Comparison of ENCODE assay signal across 10 cellular contexts in genomic region chr5:68378204-68378830, GRCh38.
DNase-seq lines count a peak whose midpoint lies in the region; ATAC-seq and TF ChIP-seq lines count a peak whose summit lies in the region.
"Had no signal": no experiment of that assay in that cellular context is flagged by ENCODE, and none has a peak within 500 bp of the region (broad histone marks: within the 10 kb centered on the region; RNA-seq: fewer than 3 reads in every experiment).

No MANE protein-coding gene starts in this region.

- no peaks in the 10 kb centered on the region for H3K36me3 Mint-ChIP-seq in natural killer cell

- H3K27me3 Mint-ChIP-seq in natural killer cell (ENCODE audit: low read depth in 2 of 2), result no peaks in the 10 kb centered on the region
- H3K27me3 Mint-ChIP-seq: activated B cell treated with CpG ODN at 0.5 μM for 24 hours had no signal

- H3K4me1 Mint-ChIP-seq in natural killer cell, result peaks cover 77 to 79% of the 10 kb centered on the region in 2 donors

- TF ChIP-seq CTCF in natural killer cell (IDR thresholded peaks at IDR 0.05), result no peak

- ATAC-seq in GM18870 (IDR thresholded peaks at IDR 0.05; ENCODE audit: unreplicated experiment) (peak; percentile 78), GM21825 (IDR thresholded peaks at IDR 0.05; ENCODE audit: unreplicated experiment) (peak; percentile 83), HG03571 (IDR thresholded peaks at IDR 0.05; ENCODE audit: unreplicated experiment) (peak; percentile 90), natural killer cell (peak; percentile 59 to 86 (median 74))

- peak overlapping the region; percentile 77 for H3K4me3 Mint-ChIP-seq in natural killer cell
- H3K4me3 Mint-ChIP-seq: activated B cell treated with CpG ODN at 0.5 μM for 24 hours had no signal

- peaks cover 0 to 3% of the 10 kb centered on the region in 2 donors for H3K9me3 Mint-ChIP-seq in natural killer cell

- peak overlapping the region; percentile 91 to 93 for H3K27ac Mint-ChIP-seq in natural killer cell
- H3K27ac Mint-ChIP-seq: activated B cell treated with CpG ODN at 0.5 μM for 24 hours had no signal

- DNase-seq in natural killer cell (no peak), NCI-H69 (lab: John Stamatoyannopoulos, UW) (no peak), NCI-H1105 treated with DMSO at 0.1 percent for 48 hours (lab: John Stamatoyannopoulos, UW) (no peak), midbrain (lab: John Stamatoyannopoulos, UW) (no peak)
- no peak for DNase-seq in stimulated activated CD8-positive, alpha-beta memory T cell treated with anti-CD3 and anti-CD28 coated beads, Interleukin-4, amount 100 ng/mL, for 48 hours
- DNase-seq: activated B cell treated with CpG ODN at 0.5 μM for 24 hours, NCI-H1930 had no signal

- intact Hi-C loops in natural killer cell (cut with micrococcal nuclease), result no loop called here
